ENCODE assay signal across 14 cellular contexts in genomic region chr3:148332509-148332908, GRCh38.
"Had no signal": no experiment of that assay in that cellular context is flagged by ENCODE, and none has a peak within 500 bp of the region (broad histone marks: within the 10 kb centered on the region; RNA-seq: fewer than 3 reads in every experiment).

No MANE protein-coding gene starts in this region.

- H3K27ac ChIP-seq: brain microvascular endothelial cell, foreskin keratinocyte, neural progenitor cell, WERI-Rb-1 had no signal

- H3K27me3 ChIP-seq: brain microvascular endothelial cell, foreskin keratinocyte, neural progenitor cell had no signal

- H3K4me3 ChIP-seq: lung, neural progenitor cell had no signal

- H2AFZ ChIP-seq: neural progenitor cell had no signal

- H3K4me2 ChIP-seq: neural progenitor cell had no signal

- DNase-seq: activated CD4-positive, alpha-beta T cell treated with anti-CD3 and anti-CD28 coated beads, Interleukin-2, amount 10 ng/mL, durations not matched to agents 7 days and 5 days; activated CD4-positive, CD25-positive, alpha-beta regulatory T cell treated with anti-CD3 and anti-CD28 coated beads, Interleukin-2, amount 50 U/mL, for 72 hours; activated T-cell treated with anti-CD3 and anti-CD28 coated beads, Interleukin-2, amount 50 U/mL, for 24 hours; aorta; brain microvascular endothelial cell; effector CD8-positive, alpha-beta T cell; foreskin keratinocyte; naive thymus-derived CD4-positive, alpha-beta T cell; retina; stimulated activated CD4-positive, alpha-beta T cell treated with anti-CD3 and anti-CD28 coated beads, Interleukin-4, amount 100 ng/mL, for 24 hours; stimulated activated naive CD4-positive, alpha-beta T cell treated with Interleukin-2 at 50 U/mL for 16 hours; WERI-Rb-1 had no signal

- H3K36me3 ChIP-seq: brain microvascular endothelial cell, neural progenitor cell, WERI-Rb-1 had no signal

- H3K4me1 ChIP-seq: foreskin keratinocyte had no signal
